9 cellular contexts compared by ENCODE assay signal in genomic region chr11:71863978-71864627, GRCh38. TPM values are rescaled to one million over a fixed set of nuclear protein-coding genes. Genes with fewer than 3 reads are reported as not detected.
DNase-seq lines count a peak whose midpoint lies in the region; ATAC-seq, FAIRE-seq and TF ChIP-seq lines count a peak whose summit lies in the region.
"Not testable (repeated sequence)": the region's sequence is repeated elsewhere in the genome, so short reads cannot be mapped to it uniquely, and the experiment has no call there.
"Had no signal": no experiment of that assay in that cellular context is flagged by ENCODE, and none has a peak within 500 bp of the region (broad histone marks: within the 10 kb centered on the region; RNA-seq: fewer than 3 reads in every experiment).

No MANE protein-coding gene starts in this region.

- not testable (repeated sequence) for TF ChIP-seq POLR2A in transverse colon (IDR thresholded peaks at IDR 0.05)

- H3K79me2 ChIP-seq in astrocyte (ENCODE audit: insufficient read depth, low read length): not testable (repeated sequence)

- not testable (repeated sequence) for H3K27me3 ChIP-seq in astrocyte (ENCODE audit: insufficient read depth, low read length); transverse colon

- WGBS in transverse colon (ENCODE audit: low coverage in 1 of 2), 2 donors: 57 to 83% methylated on average over 2 to 3 of the region's 3 CpGs

- intact Hi-C loops in transverse colon (cut with DNase I; ENCODE audit: low total_unique reads): not testable (repeated sequence)

- ATAC-seq in SK-N-SH treated with all-trans-retinoic acid at 6 μM for 48 hours: peak; percentile 100

- not testable (repeated sequence) for H2AFZ ChIP-seq in astrocyte (ENCODE audit: low read depth, low read length)

- TF ChIP-seq EP300 in transverse colon (IDR thresholded peaks at IDR 0.05; ENCODE audit: low read depth): not testable (repeated sequence)

- not testable (repeated sequence) for H3K27me3 Mint-ChIP-seq in astrocyte (ENCODE audit: low read depth, unreplicated experiment)

- not testable (repeated sequence) for H3K4me3 Mint-ChIP-seq in astrocyte (ENCODE audit: unreplicated experiment)

- not testable (repeated sequence) for H3K9me3 ChIP-seq in astrocyte (ENCODE audit: insufficient read depth, low read depth, low read length); transverse colon

- H3K4me3 ChIP-seq in astrocyte (ENCODE audit: insufficient read depth, low read depth, low read length); foreskin fibroblast (ENCODE audit: low read depth in 1 of 2, low read length in 2 of 2); transverse colon: not testable (repeated sequence)

- TF ChIP-seq CTCF in astrocyte (IDR thresholded peaks at IDR 0.05; ENCODE audit: insufficient read depth, low read depth, low read length): peak; percentile 55
- peak; percentile 75 for TF ChIP-seq CTCF in foreskin fibroblast (IDR thresholded peaks at IDR 0.05; ENCODE audit: low read depth, low read length)
- TF ChIP-seq CTCF in transverse colon (IDR thresholded peaks at IDR 0.05): peak; percentile 18 to 47 (median 40)

- H3K27ac Mint-ChIP-seq in astrocyte (ENCODE audit: unreplicated experiment): not testable (repeated sequence)

- not testable (repeated sequence) for H3K27ac ChIP-seq in astrocyte (ENCODE audit: low read depth, low read length); transverse colon

- not testable (repeated sequence) for H3K4me1 Mint-ChIP-seq in astrocyte (ENCODE audit: low read depth, unreplicated experiment)

- in situ Hi-C loops in transverse colon (cut with MboI; ENCODE audit: low pct_ligation_motif_present in 1 of 4, low pct_unique_long_range_greater_than_20kb in 1 of 4, low sequenced_read_pairs in 3 of 4): not testable (repeated sequence)

- not testable (repeated sequence) for H3K9me3 Mint-ChIP-seq in astrocyte (ENCODE audit: unreplicated experiment)

- not testable (repeated sequence) for H3K9ac ChIP-seq in astrocyte (ENCODE audit: low read length)

- H3K4me1 ChIP-seq in astrocyte (ENCODE audit: insufficient read depth, low read length); transverse colon: not testable (repeated sequence)

- H3K36me3 Mint-ChIP-seq in astrocyte (ENCODE audit: low read depth, unreplicated experiment): not testable (repeated sequence)

- H3K4me2 ChIP-seq in astrocyte (ENCODE audit: low read length): not testable (repeated sequence)

- FAIRE-seq in astrocyte (lab: Jason Lieb, UNC): not testable (repeated sequence)

- H4K20me1 ChIP-seq in astrocyte (ENCODE audit: insufficient read depth, low read length): not testable (repeated sequence)

- H3K36me3 ChIP-seq in astrocyte (ENCODE audit: insufficient read depth, low read length); transverse colon: not testable (repeated sequence)

- DNase-seq in ELF-1 (ENCODE audit: low read depth, low spot score) (peak; percentile 78), HT1080 (ENCODE audit: low read depth) (peak; percentile 65), NCI-H2227 (lab: John Stamatoyannopoulos, UW; ENCODE audit: unreplicated experiment) (peak; percentile 53), astrocyte (ENCODE audit: low read depth) (peak; percentile 52), foreskin fibroblast (peak; percentile 34 to 71), myocyte (ENCODE audit: low read depth) (peak; percentile 56)
- not testable (repeated sequence) for DNase-seq in transverse colon

RNA-seq across cellular contexts. Expression of gene DEFB131B, which starts 14.2 kb away (rescaled TPM):
- not detected in 2 replicates for total RNA-seq in HT1080 (2014; rRNA removed; shearing (Covaris generic))
- polyA plus RNA-seq in HT1080 (2015; cell fraction: cytosol; rRNA removed): not detected in 2 replicates
- polyA plus RNA-seq in HT1080 (2015; cell fraction: nucleus; rRNA removed): not detected in 2 replicates
- not detected in 2 replicates for total RNA-seq in astrocyte
- not detected in 2 replicates for total RNA-seq in myocyte
- not detected for polyA plus RNA-seq in myocyte (2012)
- not detected for total RNA-seq in transverse colon
- total RNA-seq: lower leg skin had no signal

RNA-seq across cellular contexts. Expression of gene DEFB108B, which starts 31.1 kb away (rescaled TPM):
- total RNA-seq in HT1080 (2014; rRNA removed; shearing (Covaris generic)): not detected in 2 replicates
- not detected in 2 replicates for polyA plus RNA-seq in HT1080 (2015; cell fraction: cytosol; rRNA removed)
- polyA plus RNA-seq in HT1080 (2015; cell fraction: nucleus; rRNA removed): not detected in 2 replicates
- total RNA-seq in astrocyte (not detected in 2 replicates), myocyte (not detected in 2 replicates), transverse colon (not detected)
- not detected for polyA plus RNA-seq in myocyte (2012)
- total RNA-seq: lower leg skin had no signal
